In the genomic region with DNA sequence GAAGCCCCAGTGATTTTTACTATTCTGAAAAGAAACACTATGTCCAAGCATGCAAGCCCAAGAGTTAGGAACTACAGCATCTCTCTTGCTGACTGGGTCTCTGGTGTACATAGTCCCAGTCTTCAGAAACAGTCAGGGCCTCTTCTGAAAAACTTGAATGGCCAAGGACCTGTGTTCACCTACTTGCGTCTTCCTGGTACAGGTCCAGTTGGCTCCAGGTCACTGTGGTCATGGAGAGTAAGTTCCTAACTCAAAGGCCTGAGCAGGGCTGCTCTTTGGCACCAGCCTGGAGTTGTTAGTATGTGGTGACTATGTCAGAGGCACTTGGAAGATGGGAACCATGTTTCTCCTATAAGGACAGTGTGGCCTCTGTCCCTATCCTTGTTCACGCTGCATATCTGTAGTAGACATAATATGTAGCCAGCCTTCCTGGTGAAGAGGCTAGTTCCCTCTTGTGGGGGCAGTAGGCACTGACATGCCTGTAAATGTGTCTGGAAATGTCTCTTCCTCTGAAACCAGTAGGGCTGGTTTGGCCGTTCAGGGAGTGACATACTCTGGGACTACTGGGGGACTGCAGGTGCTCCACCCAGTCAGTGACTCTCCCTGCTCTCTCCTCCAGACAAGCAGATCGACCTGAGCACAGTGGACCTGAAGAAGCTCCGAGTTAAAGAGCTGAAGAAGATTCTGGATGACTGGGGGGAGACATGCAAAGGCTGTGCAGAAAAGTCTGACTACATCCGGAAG, we compare ENCODE assay signal across 8 cellular contexts. TPM values are rescaled to one million over a fixed set of nuclear protein-coding genes. Genes with fewer than 3 reads are reported as not detected.
DNase-seq lines count a peak whose midpoint lies in the region; ATAC-seq and TF ChIP-seq lines count a peak whose summit lies in the region.

No MANE protein-coding gene starts in this region.

- no peak overlapping the region for H2AFZ ChIP-seq in GM23338

- H3K9me3 ChIP-seq in AG04450 (ENCODE audit: control insufficient read depth, insufficient read depth, low read length) (peaks cover 14% of the 10 kb centered on the region), HAP-1 (peaks cover 6% of the 10 kb centered on the region; the same call in 1 of the 2 replicates)

- H3K9me3 Mint-ChIP-seq in GM23338 = peaks cover 12% of the 10 kb centered on the region; the same call in 2 of the 3 replicates

- H3K4me2 ChIP-seq in GM23338 = peak overlapping the region; percentile 99; the same call in 1 of the 2 replicates

- H3K4me1 ChIP-seq in GM23338 (ENCODE audit: insufficient read depth) (peaks cover 29% of the 10 kb centered on the region), HAP-1 (peaks cover 19% of the 10 kb centered on the region)

- H3K36me3 ChIP-seq in GM23338 (ENCODE audit: insufficient read depth) (peaks cover 30% of the 10 kb centered on the region), HAP-1 (replicated peaks) (peaks cover 65% of the 10 kb centered on the region)

- CTCF ChIA-PET in AG04450 (lab: Charles Lee) = interaction anchor here (0.5 to 6.7 kb wide), 32 partner anchors 8 to 1036 kb away, joined by 3 to 55 read pairs (median 6); partner anchors contain the start of gene DCAF1

- in situ Hi-C loops in HAP-1 (cut with MboI; ENCODE audit: low sequenced_read_pairs) = loop anchor here (10.0 kb wide), 1 partner anchor 1034 kb away; the partner anchor contains the start of genes CYB561D2, NPRL2 and TMEM115

- ATAC-seq in GM23338 (no peak), HG02678 (IDR thresholded peaks at IDR 0.05; ENCODE audit: unreplicated experiment) (no peak)

- H4K20me1 ChIP-seq in GM23338 (replicated peaks; ENCODE audit: insufficient read depth) = peaks cover 34% of the 10 kb centered on the region

- no peaks in the 10 kb centered on the region for H3K27me3 ChIP-seq in AG04450 (ENCODE audit: control insufficient read depth, insufficient read depth, low read length)
- H3K27me3 ChIP-seq in GM23338 (ENCODE audit: insufficient read depth) = no peaks in the 10 kb centered on the region
- no peaks in the 10 kb centered on the region for H3K27me3 ChIP-seq in HAP-1 (ENCODE audit: low read depth)

- H3K9me2 ChIP-seq in GM23338 (ENCODE audit: insufficient read depth) = no peaks in the 10 kb centered on the region

- TF ChIP-seq CTCF in AG04450 (IDR thresholded peaks at IDR 0.05; ENCODE audit: low read depth, low read length) (peak; percentile 37), GM23338 (conservative IDR thresholded peaks at IDR 0.05; ENCODE audit: low read depth in 2 of 2) (0 out of 4 replicates have a peak, but pooled peaks have one; percentile 0 to 8), VCaP (conservative IDR thresholded peaks at IDR 0.05) (peak; percentile 75)

- peaks cover 66% of the 10 kb centered on the region for H3K36me3 Mint-ChIP-seq in GM23338 (ENCODE audit: low read depth)

- H3F3A ChIP-seq in GM23338 (replicated peaks; ENCODE audit: low read depth) = peaks cover 46% of the 10 kb centered on the region

- H3K4me1 Mint-ChIP-seq in GM23338 = peaks cover 45% of the 10 kb centered on the region

- H3K79me2 ChIP-seq in GM23338 (replicated peaks; ENCODE audit: insufficient read depth) = peaks cover 57% of the 10 kb centered on the region

- DNase-seq in AG04450 (ENCODE audit: low read depth, low spot score) (no peak), GM23338 (ENCODE audit: low spot score) (peak; percentile 54), islet precursor cell (peak; percentile 94), amniotic stem cell (lab: John Stamatoyannopoulos, UW) (no peak), HAP-1 (ENCODE audit: low spot score in 2 of 2) (no peak)
- DNase-seq in stimulated activated CD4-positive, alpha-beta T cell treated with anti-CD3 and anti-CD28 coated beads, Interleukin-4, amount 100 ng/mL, for 24 hours = no peak

- H3K4me3 ChIP-seq in AG04450 (ENCODE audit: low read depth, low read length) = no peak overlapping the region
- H3K4me3 ChIP-seq in GM23338 = no peak overlapping the region
- no peak overlapping the region for H3K4me3 ChIP-seq in HAP-1

- no peak overlapping the region for H3K27ac ChIP-seq in AG04450 (ENCODE audit: low read depth, low read length)
- H3K27ac ChIP-seq in GM23338 (ENCODE audit: low read depth) = peak overlapping the region; percentile 86
- peak overlapping the region; percentile 94 for H3K27ac ChIP-seq in VCaP

- POLR2A ChIA-PET in AG04450 (lab: Yijun Ruan, JAX) = no interaction called here

- H3K27me3 Mint-ChIP-seq in GM23338 (ENCODE audit: insufficient read depth, low read depth, poor library complexity) = peaks cover 17% of the 10 kb centered on the region

- peak overlapping the region; percentile 90; the same call in 1 of the 2 replicates for H3K27ac Mint-ChIP-seq in GM23338

- H3K4me3 Mint-ChIP-seq in GM23338 = no peak overlapping the region

TF ChIP-seq in GM23338, 12 proteins besides CTCF, POLR2A, EP300 and RAD21 (continues in another document):
- no peak for TF ChIP-seq ZNF462 (CRISPR knock-in tag; IDR thresholded peaks at IDR 0.05)

RNA-seq across cellular contexts. Expression of gene RBM15B, which starts 2.6 kb away (rescaled TPM):
- polyA plus RNA-seq in AG04450 (2011; rRNA removed) (12.5 and 17.0 TPM in 2 replicates), GM23338 (2016; fragmentation: Nextera tagmentation; extraction: Ambion mirVana) (15.9 and 16.3 TPM in 2 replicates)
- polyA minus RNA-seq in AG04450 (2011; rRNA and poly(A)+ RNA removed) = 21.9 and 25.8 TPM in 2 replicates
- 51.7 and 57.9 TPM in 2 replicates for total RNA-seq in GM23338 (2014; rRNA removed; shearing (Covaris generic))

RNA-seq across cellular contexts. Expression of gene MANF, which starts 3.4 kb away (rescaled TPM):
- 58.8 and 79.5 TPM in 2 replicates for polyA plus RNA-seq in AG04450 (2011; rRNA removed)
- 15.5 and 16.5 TPM in 2 replicates for polyA minus RNA-seq in AG04450 (2011; rRNA and poly(A)+ RNA removed)
- total RNA-seq in GM23338 (2014; rRNA removed; shearing (Covaris generic)) = 70.4 and 92.7 TPM in 2 replicates
- polyA plus RNA-seq in GM23338 (2016; fragmentation: Nextera tagmentation; extraction: Ambion mirVana) = 41.7 and 48.7 TPM in 2 replicates

Comparison
In these comparisons a context has a peak if more than half of its experiments do, and no peak if none do; other contexts are left out.
1. DNase-seq: peak in GM23338 (single experiment) and islet precursor cell (single experiment); none in AG04450 (single experiment), stimulated activated CD4-positive, alpha-beta T cell treated with anti-CD3 and anti-CD28 coated beads, Interleukin-4, amount 100 ng/mL, for 24 hours (single experiment), amniotic stem cell (single experiment) and HAP-1 (0 of 2).
2. CTCF ChIP-seq: peak in every context shown above with its lines; median percentile 75 in VCaP; 37 in AG04450; 4 in GM23338.